Comparison of ENCODE assay signal across 15 cellular contexts in genomic region chr6:90214461-90214860, GRCh38.
"Had no signal": no experiment of that assay in that cellular context is flagged by ENCODE, and none has a peak within 500 bp of the region (broad histone marks: within the 10 kb centered on the region; RNA-seq: fewer than 3 reads in every experiment).

No MANE protein-coding gene starts in this region.

- H3K27me3 Mint-ChIP-seq: activated CD4-positive, alpha-beta memory T cell treated with anti-CD3 and anti-CD28 coated beads for 36 hours had no signal

- H3K4me3 ChIP-seq: gastroesophageal sphincter, left ventricle myocardium inferior, spleen, upper lobe of right lung had no signal

- H3K27ac Mint-ChIP-seq: activated CD4-positive, alpha-beta memory T cell treated with anti-CD3 and anti-CD28 coated beads for 36 hours; T-helper 2 cell treated with Interferon-gamma antibody and Interleukin-4, amounts not matched to agents 5 μg/mL and 100 μg/mL, for 36 hours had no signal

- ATAC-seq: activated T-cell treated with anti-CD3 and anti-CD28 coated beads, Interleukin-2, amount 50 U/mL, for 72 hours; gastroesophageal sphincter; sciatic nerve; upper lobe of right lung had no signal

- H3K27ac ChIP-seq: gastroesophageal sphincter, left ventricle myocardium inferior, upper lobe of right lung had no signal

- H3K36me3 ChIP-seq: gastroesophageal sphincter, left ventricle myocardium inferior, spleen, upper lobe of right lung had no signal

- DNase-seq: activated CD4-positive, alpha-beta memory T cell treated with anti-CD3 and anti-CD28 coated beads for 36 hours; activated CD4-positive, CD25-positive, alpha-beta regulatory T cell treated with anti-CD3 and anti-CD28 coated beads, Interleukin-2, amount 50 U/mL, for 72 hours; activated gamma-delta T cell treated with Interleukin-2 at 50 U/mL for 16 hours; activated T-cell treated with anti-CD3 and anti-CD28 coated beads, Interleukin-2, amount 50 U/mL, for 72 hours; central memory CD4-positive, alpha-beta T cell; effector memory CD4-positive, alpha-beta T cell; left ventricle myocardium inferior; mesenchymal stem cell; spleen; stimulated activated CD4-positive, alpha-beta T cell treated with anti-CD3 and anti-CD28 coated beads, Interleukin-2, amount 100 ng/mL, for 24 hours; stimulated activated naive CD4-positive, alpha-beta T cell treated with Interleukin-2 at 50 U/mL for 16 hours; upper lobe of right lung had no signal

- H3K9me3 Mint-ChIP-seq: activated CD4-positive, alpha-beta memory T cell treated with anti-CD3 and anti-CD28 coated beads for 36 hours; activated T-cell treated with anti-CD3 and anti-CD28 coated beads, Interleukin-2, amount 50 U/mL, for 72 hours; T-helper 2 cell treated with Interferon-gamma antibody and Interleukin-4, amounts not matched to agents 5 μg/mL and 100 μg/mL, for 36 hours had no signal

- H3K4me3 Mint-ChIP-seq: activated CD4-positive, alpha-beta memory T cell treated with anti-CD3 and anti-CD28 coated beads for 36 hours; T-helper 2 cell treated with Interferon-gamma antibody and Interleukin-4, amounts not matched to agents 5 μg/mL and 100 μg/mL, for 36 hours had no signal

- H3K9me3 ChIP-seq: gastroesophageal sphincter, left ventricle myocardium inferior, spleen, upper lobe of right lung had no signal

- H3K27me3 ChIP-seq: gastroesophageal sphincter, spleen, upper lobe of right lung had no signal
